ENCODE assay signal across 12 cellular contexts in genomic region chr1:33903210-33903589, GRCh38. TPM values are rescaled to one million over a fixed set of nuclear protein-coding genes. Genes with fewer than 3 reads are reported as not detected.
DNase-seq lines count a peak whose midpoint lies in the region; ATAC-seq, FAIRE-seq and TF ChIP-seq lines count a peak whose summit lies in the region.
"Had no signal": no experiment of that assay in that cellular context is flagged by ENCODE, and none has a peak within 500 bp of the region (broad histone marks: within the 10 kb centered on the region; RNA-seq: fewer than 3 reads in every experiment).

No MANE protein-coding gene starts in this region.

- ATAC-seq in GM19438 (IDR thresholded peaks at IDR 0.05; ENCODE audit: low read depth, unreplicated experiment) (peak; percentile 76), HG03097 (IDR thresholded peaks at IDR 0.05; ENCODE audit: low FRiP score, unreplicated experiment) (peak; percentile 67), K562 (no peak)

- FAIRE-seq in K562 (lab: Jason Lieb, UNC) = no peak

- TF ChIP-seq RAD21 in K562 (CRISPR knock-in tag; conservative IDR thresholded peaks at IDR 0.05 in 1 of 2, IDR thresholded peaks at IDR 0.05 in 1 of 2) = no peak

- H3K9me1 ChIP-seq in K562 (ENCODE audit: control insufficient read depth, insufficient read depth, low read length) = no peaks in the 10 kb centered on the region

- POLR2A ChIA-PET in K562 (lab: Yijun Ruan, JAX) = no interaction called here

- 0 out of 2 replicates have a peak, but pooled peaks cover 2% of the 10 kb centered on the region for H4K20me1 ChIP-seq in K562 (replicated peaks; ENCODE audit: control insufficient read depth, insufficient read depth, low read length)

- H3K27ac ChIP-seq in K562 (ENCODE audit: extremely low read depth, low read depth, low read length) = no peak overlapping the region

- H3K9me3 ChIP-seq in K562 (replicated peaks; ENCODE audit: control insufficient read depth, insufficient read depth, low read depth, low read length) = no peaks in the 10 kb centered on the region

- peak; percentile 29 for DNase-seq in AG08396 (ENCODE audit: low spot score)
- DNase-seq in K562 (ENCODE audit: extremely low read depth in 1 of 4, low spot score in 3 of 4) = no peak
- DNase-seq in erythroblast (lab: John Stamatoyannopoulos, UW) = no peak
- no peak for DNase-seq in dedifferentiated amniotic fluid mesenchymal stem cell (ENCODE audit: extremely low spot score)
- DNase-seq in stimulated activated naive CD4-positive, alpha-beta T cell treated with Interleukin-2 at 50 U/mL for 16 hours (lab: John Stamatoyannopoulos, UW) = no peak
- DNase-seq in cerebellar cortex (ENCODE audit: low spot score) = no peak
- DNase-seq: activated CD4-positive, alpha-beta T cell treated with anti-CD3 and anti-CD28 coated beads, Interleukin-2, amount 10 ng/mL, durations not matched to agents 7 days and 5 days; caudate nucleus; CD4-positive, CD25-positive, alpha-beta regulatory T cell; NCI-H69 had no signal

- BruUV-seq in K562 (replicated peaks; lab: Mats Ljungman, UMichigan) = no TSS peak

- intact Hi-C loops in K562 (cut with micrococcal nuclease) = no loop called here

- CTCF ChIA-PET in K562 (lab: Yijun Ruan, JAX; ENCODE audit: low intra/inter-chr PET ratio) = no interaction called here

- in situ Hi-C loops in K562 (cut with MboI) = no loop called here

- no peak overlapping the region for H2AFZ ChIP-seq in K562 (ENCODE audit: low read depth, low read length)

- 0% methylated on average over 2 of the region's 2 CpGs for WGBS in K562 (ENCODE audit: insufficient coverage, low coverage, missing lambda C conversion rate)

- H3K4me3 ChIP-seq in K562 = no peak overlapping the region

- H3K27me3 ChIP-seq in K562 (ENCODE audit: control insufficient read depth in 2 of 2, insufficient read depth in 2 of 2, low read length in 2 of 2) = no peaks in the 10 kb centered on the region; a peak in 1 of 5 replicates

- H3K36me3 ChIP-seq in K562 (ENCODE audit: control insufficient read depth, insufficient read depth, low read length) = no peaks in the 10 kb centered on the region

- no peak for TF ChIP-seq CTCF in K562 (IDR thresholded peaks at IDR 0.05 in 2 of 3, conservative IDR thresholded peaks at IDR 0.05 in 1 of 3; ENCODE audit: insufficient read depth in 2 of 3, low read depth in 1 of 3, low read length in 3 of 3)

- no peaks in the 10 kb centered on the region for H3K79me2 ChIP-seq in K562 (ENCODE audit: control insufficient read depth, insufficient read depth, low read length)

- TF ChIP-seq EP300 in K562 (IDR thresholded peaks at IDR 0.05; ENCODE audit: low read length) = no peak

- no peak overlapping the region for H3K4me2 ChIP-seq in K562 (ENCODE audit: insufficient read depth, low read length)

- TF ChIP-seq POLR2A in K562 (conservative IDR thresholded peaks at IDR 0.05) = no peak
- no peak for TF ChIP-seq POLR2A in erythroblast (IDR thresholded peaks at IDR 0.05; ENCODE audit: low read length)

- no peak overlapping the region for H3K9ac ChIP-seq in K562 (ENCODE audit: insufficient read depth in 1 of 2, low read depth in 2 of 2, low read length in 2 of 2)

- H3K4me1 ChIP-seq in K562 (replicated peaks in 1 of 2; ENCODE audit: control insufficient read depth in 2 of 2, insufficient read depth in 2 of 2, low read length in 2 of 2) = peaks cover 0 to 6% of the 10 kb centered on the region in 2 experiments; a peak in 2 of 5 replicates

TF ChIP-seq in K562, 482 proteins besides CTCF, POLR2A, EP300 and RAD21:
- TF ChIP-seq ZNF384 (IDR thresholded peaks at IDR 0.05; ENCODE audit: low read depth, low read length) (peak; percentile 66; the same call in 1 of the 2 replicates), MAFG (tag; conservative IDR thresholded peaks at IDR 0.05) (peak; percentile 64), ZNF316 (IDR thresholded peaks at IDR 0.05) (peak; percentile 46; the same call in 1 of the 2 replicates), ETV1 (tag; conservative IDR thresholded peaks at IDR 0.05; ENCODE audit: low read depth) (no peak)
TF ChIP-seq in K562: peak in this region for 3.

RNA-seq across cellular contexts. Expression of gene HMGB4, which starts 39.3 kb away (rescaled TPM):
- total RNA-seq in K562 (2011; cell fraction: chromatin; rRNA removed; ENCODE audit: low replicate concordance) = not detected in 2 replicates
- not detected in 2 replicates for total RNA-seq in K562 (2011; cell fraction: nucleolus; rRNA removed)
- not detected in 2 replicates for total RNA-seq in K562 (2011; cell fraction: nucleoplasm; rRNA removed)
- total RNA-seq in K562 (2014; rRNA removed) (not detected in 2 replicates), K562 (2014; rRNA removed; fragmentation: Illumina TruSeq; extraction: Trizol) (not detected in 2 replicates), K562 (2015; rRNA removed; fragmentation: Illumina TruSeq; extraction: Trizol) (not detected in 2 replicates), K562 (2021) (not detected in 2 replicates)
- polyA plus RNA-seq in K562 (2011; rRNA removed) (not detected in 2 replicates), K562 (2014; fragmentation: Illumina TruSeq; extraction: Trizol) (not detected in 2 replicates), K562 (2014; fragmentation: Nextera tagmentation; extraction: Ambion mirVana) (not detected), K562 (2014; rRNA removed) (not detected in 2 replicates)
- polyA plus RNA-seq in K562 (2011; cell fraction: cytosol; rRNA removed) = not detected in 2 replicates
- not detected in 2 replicates for polyA plus RNA-seq in K562 (2011; cell fraction: nucleus; rRNA removed)
- not detected in 2 replicates for polyA plus RNA-seq in K562 (2012)
- polyA minus RNA-seq in K562 (2011; rRNA and poly(A)+ RNA removed) = not detected in 2 replicates
- not detected in 2 replicates for polyA minus RNA-seq in K562 (2011; cell fraction: cytosol; rRNA and poly(A)+ RNA removed)
- polyA minus RNA-seq in K562 (2011; cell fraction: nucleus; rRNA and poly(A)+ RNA removed) = not detected in 2 replicates
- total RNA-seq: activated CD4-positive, alpha-beta T cell treated with anti-CD3 and anti-CD28 coated beads, Interleukin-2, amount 10 ng/mL, durations not matched to agents 7 days and 5 days; CD4-positive, CD25-positive, alpha-beta regulatory T cell had no signal
- polyA plus RNA-seq: CD4-positive, CD25-positive, alpha-beta regulatory T cell had no signal
